Comparison of ENCODE assay signal across 8 cellular contexts in genomic region chr4:184281231-184282139, GRCh38.
A peak's percentile ranks its signal among the peaks of the same experiment; 100 is the strongest.
DNase-seq lines count a peak whose midpoint lies in the region; ATAC-seq, FAIRE-seq and TF ChIP-seq lines count a peak whose summit lies in the region.
"Had no signal": no experiment of that assay in that cellular context is flagged by ENCODE, and none has a peak within 500 bp of the region (broad histone marks: within the 10 kb centered on the region; RNA-seq: fewer than 3 reads in every experiment).

No MANE protein-coding gene starts in this region.

- H3K27ac Mint-ChIP-seq in activated CD8-positive, alpha-beta T cell treated with anti-CD3 and anti-CD28 coated beads for 36 hours = peak overlapping the region; percentile 96

- H3K4me1 ChIP-seq in testis = no peaks in the 10 kb centered on the region
- H3K4me1 ChIP-seq in mesendoderm (ENCODE audit: control insufficient read depth, low read depth, low read length) = no peaks in the 10 kb centered on the region
- H3K4me1 ChIP-seq in pancreas = no peaks in the 10 kb centered on the region

- H3K79me2 ChIP-seq in mesendoderm (ENCODE audit: control insufficient read depth, insufficient read depth, low read length) = no peaks in the 10 kb centered on the region

- H3K9me3 Mint-ChIP-seq in activated CD8-positive, alpha-beta T cell treated with anti-CD3 and anti-CD28 coated beads for 36 hours = peaks cover 8% of the 10 kb centered on the region

- H3K4ac ChIP-seq in mesendoderm (ENCODE audit: low read depth, low read length) = no peak overlapping the region

- no peak overlapping the region for H3K9ac ChIP-seq in mesendoderm (ENCODE audit: low read length)

- no peak overlapping the region for H4K5ac ChIP-seq in mesendoderm (ENCODE audit: low read length)

- H2BK5ac ChIP-seq in mesendoderm (ENCODE audit: low read length) = no peak overlapping the region

- H3K4me1 Mint-ChIP-seq in activated CD8-positive, alpha-beta T cell treated with anti-CD3 and anti-CD28 coated beads for 36 hours (ENCODE audit: low read depth) = peaks cover 69% of the 10 kb centered on the region

- H3K4me2 ChIP-seq in mesendoderm (ENCODE audit: low read length) = no peak overlapping the region

- no peak overlapping the region for H3K23ac ChIP-seq in mesendoderm (ENCODE audit: low read length)

- peak; percentile 59 for DNase-seq in activated CD8-positive, alpha-beta T cell treated with anti-CD3 and anti-CD28 coated beads for 36 hours
- no peak for DNase-seq in testis
- no peak for DNase-seq in mesendoderm
- no peak for DNase-seq in pancreas

- H3K18ac ChIP-seq in mesendoderm (ENCODE audit: low read length) = no peak overlapping the region

- POLR2A ChIA-PET in activated CD8-positive, alpha-beta T cell treated with anti-CD3 and anti-CD28 coated beads for 36 hours (lab: Charles Lee) = interaction anchor here (0.8 to 5.5 kb wide), 15 partner anchors 9 to 452 kb away, joined by 3 to 48 read pairs (median 5); partner anchors contain the start of genes CASP3, CENPU and IRF2

- H4K8ac ChIP-seq in mesendoderm (ENCODE audit: low read depth, low read length) = no peak overlapping the region

- ATAC-seq in HG02763 (IDR thresholded peaks at IDR 0.05; ENCODE audit: unreplicated experiment) (peak; percentile 23), pancreas (no peak)
- ATAC-seq in activated CD8-positive, alpha-beta T cell treated with anti-CD3 and anti-CD28 coated beads for 36 hours = peak; percentile 31

- intact Hi-C loops in activated CD8-positive, alpha-beta T cell treated with anti-CD3 and anti-CD28 coated beads for 36 hours (cut with micrococcal nuclease) = loop anchor here (5.0 to 10.0 kb wide), 4 partner anchors 36 to 453 kb away; partner anchors contain the start of genes CENPU and IRF2
- intact Hi-C loops in testis (cut with DNase I; ENCODE audit: low total_unique reads) = no loop called here
- intact Hi-C loops in pancreas (cut with DNase I) = no loop called here

- no peak overlapping the region for H3K4me3 ChIP-seq in skin epidermis
- no peak overlapping the region for H3K4me3 ChIP-seq in testis
- no peak overlapping the region for H3K4me3 ChIP-seq in mesendoderm (ENCODE audit: low read length)
- no peak overlapping the region for H3K4me3 ChIP-seq in pancreas
- H3K4me3 ChIP-seq: body of pancreas had no signal

- in situ Hi-C loops in GM18951 (cut with MboI; ENCODE audit: low sequenced_read_pairs, unreplicated experiment) = no loop called here

- TF ChIP-seq POLR2A in GM18951 (IDR thresholded peaks at IDR 0.05; ENCODE audit: extremely low read depth, insufficient read depth, insufficient read length) (peak; percentile 26), testis (IDR thresholded peaks at IDR 0.05) (no peak)

- H3K79me1 ChIP-seq in mesendoderm (ENCODE audit: low read length) = no peaks in the 10 kb centered on the region

- no peak for TF ChIP-seq CTCF in activated CD8-positive, alpha-beta T cell treated with anti-CD3 and anti-CD28 coated beads for 36 hours (IDR thresholded peaks at IDR 0.05)
- TF ChIP-seq CTCF in testis (IDR thresholded peaks at IDR 0.05) = no peak
- TF ChIP-seq CTCF in pancreas (IDR thresholded peaks at IDR 0.05) = no peak

- CTCF ChIA-PET in activated CD8-positive, alpha-beta T cell treated with anti-CD3 and anti-CD28 coated beads for 36 hours (lab: Charles Lee) = interaction anchor here (0.7 to 7.4 kb wide), 13 partner anchors 12 to 255 kb away, joined by 3 to 89 read pairs (median 6); partner anchors contain the start of gene IRF2

- H3K4me3 Mint-ChIP-seq in activated CD8-positive, alpha-beta T cell treated with anti-CD3 and anti-CD28 coated beads for 36 hours = peak overlapping the region; percentile 52

- no peak overlapping the region for H2BK15ac ChIP-seq in mesendoderm (replicated peaks; ENCODE audit: low read depth)

- peak overlapping the region in 19 of 21 experiments; percentile 20 to 86 (median 54) for H3K27ac ChIP-seq in skin epidermis
- H3K27ac ChIP-seq in testis = no peak overlapping the region
- no peak overlapping the region for H3K27ac ChIP-seq in mesendoderm (ENCODE audit: low read depth, low read length)
- H3K27ac ChIP-seq in pancreas = no peak overlapping the region
- H3K27ac ChIP-seq: body of pancreas had no signal

- H3K9me3 ChIP-seq in testis (no peaks in the 10 kb centered on the region), pancreas (no peaks in the 10 kb centered on the region)
- H3K9me3 ChIP-seq: body of pancreas had no signal

- no peaks in the 10 kb centered on the region for H3K36me3 ChIP-seq in testis (ENCODE audit: low read depth, missing control alignments)
- H3K36me3 ChIP-seq in mesendoderm (ENCODE audit: control insufficient read depth, insufficient read depth, low read length) = no peaks in the 10 kb centered on the region
- H3K36me3 ChIP-seq in pancreas = no peaks in the 10 kb centered on the region

- H3K36me3 Mint-ChIP-seq in activated CD8-positive, alpha-beta T cell treated with anti-CD3 and anti-CD28 coated beads for 36 hours (ENCODE audit: low read depth) = peaks cover 11% of the 10 kb centered on the region

- no peak overlapping the region for H3K56ac ChIP-seq in mesendoderm (ENCODE audit: low read length)

- H3K27me3 ChIP-seq in testis (no peaks in the 10 kb centered on the region), mesendoderm (ENCODE audit: insufficient read depth, low read length, poor library complexity) (no peaks in the 10 kb centered on the region), pancreas (no peaks in the 10 kb centered on the region)
- H3K27me3 ChIP-seq: body of pancreas had no signal

- 69 to 77% methylated on average over 12 of the region's 12 CpGs for WGBS in testis, 2 donors
- no CpG with 5 or more reads among the region's 12 CpGs for WGBS in mesendoderm (ENCODE audit: extremely low coverage, insufficient coverage, low lambda C conversion rate)
- 76 to 87% methylated on average over 12 of the region's 12 CpGs for WGBS in pancreas, 2 donors

- H2AK5ac ChIP-seq in mesendoderm (ENCODE audit: low read length) = no peak overlapping the region

- no peak for FAIRE-seq in pancreas (lab: Jason Lieb, UNC)

- no peaks in the 10 kb centered on the region for H3K27me3 Mint-ChIP-seq in activated CD8-positive, alpha-beta T cell treated with anti-CD3 and anti-CD28 coated beads for 36 hours

- H2BK120ac ChIP-seq in mesendoderm (ENCODE audit: low read depth, low read length) = no peak overlapping the region

Comparison
In these comparisons a context has a peak if more than half of its experiments do, and no peak if none do; other contexts are left out.
1. ATAC-seq: peak in HG02763 (single experiment) and activated CD8-positive, alpha-beta T cell treated with anti-CD3 and anti-CD28 coated beads for 36 hours (single experiment); none in pancreas (0 of 4).
2. H3K27ac ChIP-seq: peak in skin epidermis (19 of 21); none in testis (0 of 2), mesendoderm (single experiment) and pancreas (0 of 4).